ENCODE assay signal across 24 cellular contexts in the genomic region with DNA sequence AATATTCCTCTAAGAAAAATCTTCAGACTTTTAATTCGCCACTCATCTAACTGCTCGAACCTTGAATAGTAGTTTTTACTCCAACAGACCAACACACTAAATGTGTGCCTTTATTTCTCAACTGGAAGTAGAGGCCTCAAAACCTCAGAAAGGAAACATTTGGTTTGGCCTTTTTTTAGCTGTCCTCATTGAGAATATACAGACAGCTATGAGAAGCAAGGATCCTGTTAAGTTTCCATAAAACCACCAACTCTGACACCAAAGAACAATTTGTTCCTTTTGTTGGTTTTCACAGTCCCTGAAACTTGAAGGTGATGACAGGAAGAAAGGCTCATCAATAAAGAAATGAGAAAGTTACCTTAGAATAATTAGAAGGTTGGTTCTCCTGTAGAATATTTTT.
DNase-seq lines count a peak whose midpoint lies in the region; ATAC-seq and TF ChIP-seq lines count a peak whose summit lies in the region.
"Had no signal": no experiment of that assay in that cellular context is flagged by ENCODE, and none has a peak within 500 bp of the region (broad histone marks: within the 10 kb centered on the region; RNA-seq: fewer than 3 reads in every experiment).

No MANE protein-coding gene starts in this region.

- no peak overlapping the region for H2AFZ ChIP-seq in Loucy (ENCODE audit: low read length)

- no peaks in the 10 kb centered on the region for H3F3A ChIP-seq in Loucy (ENCODE audit: low read depth)

- peaks cover 10% of the 10 kb centered on the region for H3K4me1 ChIP-seq in Loucy (ENCODE audit: insufficient read depth, low read length, poor library complexity, severe bottlenecking)

- H4K20me1 ChIP-seq in Loucy (ENCODE audit: insufficient read depth, low read length, poor library complexity, severe bottlenecking) = no peaks in the 10 kb centered on the region

- H3K27ac Mint-ChIP-seq in stimulated activated effector memory CD8-positive, alpha-beta T cell treated with anti-CD3 and anti-CD28 coated beads, Interleukin-12 subunit alpha, Interleukin-12 subunit beta, amount 100 ng/mL, for 72 hours = no peak overlapping the region
- H3K27ac Mint-ChIP-seq: CD14-positive monocyte had no signal

- H3K4me1 Mint-ChIP-seq in stimulated activated effector memory CD8-positive, alpha-beta T cell treated with anti-CD3 and anti-CD28 coated beads, Interleukin-12 subunit alpha, Interleukin-12 subunit beta, amount 100 ng/mL, for 72 hours = no peaks in the 10 kb centered on the region
- H3K4me1 Mint-ChIP-seq: CD14-positive monocyte had no signal

- no peaks in the 10 kb centered on the region for H3K9me2 ChIP-seq in Loucy (replicated peaks; ENCODE audit: low read depth, low read length)

- peak overlapping the region; percentile 2 for H3K4me2 ChIP-seq in Loucy (ENCODE audit: low read depth, low read length, poor library complexity, severe bottlenecking)

- H3K27me3 ChIP-seq in Loucy (ENCODE audit: insufficient read depth, low read length, poor library complexity, severe bottlenecking) = no peaks in the 10 kb centered on the region
- H3K27me3 ChIP-seq: MG63 had no signal

- TF ChIP-seq CTCF in Loucy (conservative IDR thresholded peaks at IDR 0.05; ENCODE audit: low read length) = no peak

- no peak overlapping the region for H3K4me3 Mint-ChIP-seq in stimulated activated effector memory CD8-positive, alpha-beta T cell treated with anti-CD3 and anti-CD28 coated beads, Interleukin-12 subunit alpha, Interleukin-12 subunit beta, amount 100 ng/mL, for 72 hours
- H3K4me3 Mint-ChIP-seq: CD14-positive monocyte had no signal

- DNase-seq in NOMO-1 (lab: John Stamatoyannopoulos, UW; ENCODE audit: unreplicated experiment in 2 of 2) (peak; percentile 6 to 41), NOMO-1 treated with dmso at 0.1 percent for 144 hours (lab: John Stamatoyannopoulos, UW; ENCODE audit: unreplicated experiment) (no peak), astrocyte of the hippocampus (ENCODE audit: low read depth, low spot score) (peak; percentile 4), iPS-NIHi7 (ENCODE audit: extremely low spot score) (no peak)
- no peak for DNase-seq in stimulated activated effector memory CD8-positive, alpha-beta T cell treated with anti-CD3 and anti-CD28 coated beads, Interleukin-12 subunit alpha, Interleukin-12 subunit beta, amount 100 ng/mL, for 72 hours (ENCODE audit: low spot score in 2 of 2)
- DNase-seq: AML-193; DMS53; GDM1; GOT3; HCEC 1CT; MG63; NCI-H1048; NCI-H1417 treated with DMSO at 0.1 percent for 48 hours; NCI-H187 treated with DMSO at 0.1 percent for 48 hours; NCI-H2107; NCI-H226; NCI-H510A treated with DMSO at 0.1 percent for 48 hours; NCI-H748 treated with DMSO at 0.1 percent for 48 hours; NK-92 treated with Interleukin-12 subunit alpha and Interleukin-12 subunit beta, amount 100 ng/mL, for 24 hours; OCI-M1 had no signal

- peak overlapping the region; percentile 21 for H3K9ac ChIP-seq in Loucy (ENCODE audit: low read depth, low read length, poor library complexity, severe bottlenecking)

- H3K9me3 Mint-ChIP-seq in stimulated activated effector memory CD8-positive, alpha-beta T cell treated with anti-CD3 and anti-CD28 coated beads, Interleukin-12 subunit alpha, Interleukin-12 subunit beta, amount 100 ng/mL, for 72 hours = peaks cover 9% of the 10 kb centered on the region

- no peak for ATAC-seq in stimulated activated effector memory CD8-positive, alpha-beta T cell treated with anti-CD3 and anti-CD28 coated beads, Interleukin-12 subunit alpha, Interleukin-12 subunit beta, amount 100 ng/mL, for 72 hours
- ATAC-seq in HG02885 (IDR thresholded peaks at IDR 0.05; ENCODE audit: poor library complexity, unreplicated experiment) (no peak), HG03432 (IDR thresholded peaks at IDR 0.05; ENCODE audit: unreplicated experiment) (no peak)

- H3K9me3 ChIP-seq in Loucy (ENCODE audit: insufficient read depth, low read depth, low read length) = peaks cover 5% of the 10 kb centered on the region; the same call in 1 of the 2 replicates
- H3K9me3 ChIP-seq: MG63 had no signal

- H3K36me3 ChIP-seq in Loucy (ENCODE audit: insufficient read depth, low read length) = no peaks in the 10 kb centered on the region
- H3K36me3 ChIP-seq: MG63 had no signal

- H3K4me3 ChIP-seq in Loucy (ENCODE audit: low read length, poor library complexity, severe bottlenecking) = no peak overlapping the region
- H3K4me3 ChIP-seq: MG63 had no signal

- H3K79me2 ChIP-seq in Loucy (ENCODE audit: insufficient read depth, low read length) = no peaks in the 10 kb centered on the region

- no peaks in the 10 kb centered on the region for H3K36me3 Mint-ChIP-seq in stimulated activated effector memory CD8-positive, alpha-beta T cell treated with anti-CD3 and anti-CD28 coated beads, Interleukin-12 subunit alpha, Interleukin-12 subunit beta, amount 100 ng/mL, for 72 hours
- H3K36me3 Mint-ChIP-seq: CD14-positive monocyte had no signal

Comparison
In these comparisons a context has a peak if more than half of its experiments do, and no peak if none do; other contexts are left out.
1. DNase-seq: peak in NOMO-1 (2 of 2) and astrocyte of the hippocampus (single experiment); none in NOMO-1 treated with dmso at 0.1 percent for 144 hours (single experiment), stimulated activated effector memory CD8-positive, alpha-beta T cell treated with anti-CD3 and anti-CD28 coated beads, Interleukin-12 subunit alpha, Interleukin-12 subunit beta, amount 100 ng/mL, for 72 hours (0 of 2) and iPS-NIHi7 (single experiment).